Comparison of ENCODE assay signal across 8 cellular contexts in genomic region chr7:108569381-108570145, GRCh38. TPM values are rescaled to one million over a fixed set of nuclear protein-coding genes. Genes with fewer than 3 reads are reported as not detected.
A peak's percentile ranks its signal among the peaks of the same experiment; 100 is the strongest.
DNase-seq lines count a peak whose midpoint lies in the region; ATAC-seq and TF ChIP-seq lines count a peak whose summit lies in the region.

Gene DNAJB9 (plus strand): TSS chr7:108569874. CDS start chr7:108571727, 1,853 bp downstream.
A gene with protein sequence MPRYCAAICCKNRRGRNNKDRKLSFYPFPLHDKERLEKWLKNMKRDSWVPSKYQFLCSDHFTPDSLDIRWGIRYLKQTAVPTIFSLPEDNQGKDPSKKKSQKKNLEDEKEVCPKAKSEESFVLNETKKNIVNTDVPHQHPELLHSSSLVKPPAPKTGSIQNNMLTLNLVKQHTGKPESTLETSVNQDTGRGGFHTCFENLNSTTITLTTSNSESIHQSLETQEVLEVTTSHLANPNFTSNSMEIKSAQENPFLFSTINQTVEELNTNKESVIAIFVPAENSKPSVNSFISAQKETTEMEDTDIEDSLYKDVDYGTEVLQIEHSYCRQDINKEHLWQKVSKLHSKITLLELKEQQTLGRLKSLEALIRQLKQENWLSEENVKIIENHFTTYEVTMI (minus strand): TSS chr7:108569706. CDS start chr7:108569569, 137 bp downstream.

- peaks cover 31% of the 10 kb centered on the region for H3K36me3 Mint-ChIP-seq in activated T-helper 1 cell treated with anti-CD3 and anti-CD28 coated beads, Interleukin-12 subunit alpha, Interleukin-12 subunit beta, Interleukin-2, Interleukin-4 antibody, amounts not matched to agents 30 ng/mL and 10 ng/mL and 1 ng/mL, durations not matched to agents 14 hours and 24 hours and 36 hours (ENCODE audit: low read depth)

- no peaks in the 10 kb centered on the region for H4K20me1 ChIP-seq in Karpas-422 (ENCODE audit: insufficient read depth, low read depth, low read length)

- H3K9me3 Mint-ChIP-seq in activated T-helper 1 cell treated with anti-CD3 and anti-CD28 coated beads, Interleukin-12 subunit alpha, Interleukin-12 subunit beta, Interleukin-2, Interleukin-4 antibody, amounts not matched to agents 30 ng/mL and 10 ng/mL and 1 ng/mL, durations not matched to agents 14 hours and 24 hours and 36 hours: no peaks in the 10 kb centered on the region

- peak in 2 of 6 experiments; percentile 7 to 21 for TF ChIP-seq CTCF in esophagus squamous epithelium (IDR thresholded peaks at IDR 0.05)

- DNase-seq in DMS79 treated with DMSO at 0.1 percent for 48 hours (lab: John Stamatoyannopoulos, UW): peak; percentile 98
- peak; percentile 100 for DNase-seq in Karpas-422
- peak; percentile 100 for DNase-seq in RKO (ENCODE audit: low spot score)
- DNase-seq in activated T-helper 1 cell treated with anti-CD3 and anti-CD28 coated beads, Interleukin-12 subunit alpha, Interleukin-12 subunit beta, Interleukin-2, Interleukin-4 antibody, amounts not matched to agents 30 ng/mL and 10 ng/mL and 1 ng/mL, durations not matched to agents 14 hours and 24 hours and 36 hours (ENCODE audit: low spot score): peak; percentile 100
- peak; percentile 94 for DNase-seq in esophagus squamous epithelium (lab: John Stamatoyannopoulos, UW)
- DNase-seq in myocyte (ENCODE audit: low read depth): peak; percentile 100
- peak; percentile 99 for DNase-seq in stimulated activated CD8-positive, alpha-beta memory T cell treated with anti-CD3 and anti-CD28 coated beads, Interleukin-7, amount 100 ng/mL, for 48 hours (ENCODE audit: extremely low read depth in 1 of 2, low read depth in 1 of 2)

- H3K9me3 ChIP-seq in Karpas-422 (ENCODE audit: low read length): no peaks in the 10 kb centered on the region
- H3K9me3 ChIP-seq in esophagus squamous epithelium: no peaks in the 10 kb centered on the region

- H3K27ac ChIP-seq in Karpas-422 (ENCODE audit: low read length) (peak within 1 kb of the TSS; percentile 93), esophagus squamous epithelium (peak within 1 kb of the TSS; percentile 95 to 99 (median 96))

- peak within 1 kb of the TSS; percentile 95 for H3K4me3 Mint-ChIP-seq in activated T-helper 1 cell treated with anti-CD3 and anti-CD28 coated beads, Interleukin-12 subunit alpha, Interleukin-12 subunit beta, Interleukin-2, Interleukin-4 antibody, amounts not matched to agents 30 ng/mL and 10 ng/mL and 1 ng/mL, durations not matched to agents 14 hours and 24 hours and 36 hours

- H3K27ac Mint-ChIP-seq in activated T-helper 1 cell treated with anti-CD3 and anti-CD28 coated beads, Interleukin-12 subunit alpha, Interleukin-12 subunit beta, Interleukin-2, Interleukin-4 antibody, amounts not matched to agents 30 ng/mL and 10 ng/mL and 1 ng/mL, durations not matched to agents 14 hours and 24 hours and 36 hours: peak within 1 kb of the TSS; percentile 96

- H3K27me3 Mint-ChIP-seq in activated T-helper 1 cell treated with anti-CD3 and anti-CD28 coated beads, Interleukin-12 subunit alpha, Interleukin-12 subunit beta, Interleukin-2, Interleukin-4 antibody, amounts not matched to agents 30 ng/mL and 10 ng/mL and 1 ng/mL, durations not matched to agents 14 hours and 24 hours and 36 hours (ENCODE audit: insufficient read depth): no peaks in the 10 kb centered on the region

- H3K4me1 Mint-ChIP-seq in activated T-helper 1 cell treated with anti-CD3 and anti-CD28 coated beads, Interleukin-12 subunit alpha, Interleukin-12 subunit beta, Interleukin-2, Interleukin-4 antibody, amounts not matched to agents 30 ng/mL and 10 ng/mL and 1 ng/mL, durations not matched to agents 14 hours and 24 hours and 36 hours (ENCODE audit: low read depth): peaks cover 62% of the 10 kb centered on the region

- H3K27me3 ChIP-seq in Karpas-422 (ENCODE audit: low read length) (no peaks in the 10 kb centered on the region), esophagus squamous epithelium (no peaks in the 10 kb centered on the region)

- H3K4me3 ChIP-seq in Karpas-422 (ENCODE audit: low read length) (peak within 1 kb of the TSS; percentile 83), esophagus squamous epithelium (peak within 1 kb of the TSS; percentile 80 to 88 (median 80))

- peaks cover 45% of the 10 kb centered on the region for H3K36me3 ChIP-seq in Karpas-422 (ENCODE audit: insufficient read depth, low read length)
- H3K36me3 ChIP-seq in esophagus squamous epithelium: peaks cover 0 to 32% (median 0%) of the 10 kb centered on the region in 3 donors

- intact Hi-C loops in activated T-helper 1 cell treated with anti-CD3 and anti-CD28 coated beads, Interleukin-12 subunit alpha, Interleukin-12 subunit beta, Interleukin-2, Interleukin-4 antibody, amounts not matched to agents 30 ng/mL and 10 ng/mL and 1 ng/mL, durations not matched to agents 14 hours and 24 hours and 36 hours (cut with micrococcal nuclease): loop anchor here (1.0 to 10.0 kb wide), 7 partner anchors 43 to 1972 kb away; partner anchors contain the start of genes COG5, DUS4L, NRCAM and PNPLA8
- intact Hi-C loops in esophagus squamous epithelium (cut with DNase I): no loop called here

- no peaks in the 10 kb centered on the region for H3K9me2 ChIP-seq in Karpas-422 (replicated peaks; ENCODE audit: insufficient read depth, low read length)

- H3K4me1 ChIP-seq in Karpas-422 (ENCODE audit: low read length) (peaks cover 44% of the 10 kb centered on the region), esophagus squamous epithelium (peaks cover 0 to 38% (median 12%) of the 10 kb centered on the region in 3 donors)

- 0 to 1% methylated on average over 20 to 21 of the region's 65 CpGs for WGBS in esophagus squamous epithelium, 2 donors

- ATAC-seq in GM21825 (IDR thresholded peaks at IDR 0.05; ENCODE audit: unreplicated experiment): peak; percentile 95

- peak within 1 kb of the TSS; percentile 98 for H3K9ac ChIP-seq in Karpas-422 (ENCODE audit: low read length)

- H3K4me2 ChIP-seq in Karpas-422 (ENCODE audit: low read depth, low read length, poor library complexity, severe bottlenecking): peak within 1 kb of the TSS; percentile 90

- H3K79me2 ChIP-seq in Karpas-422 (ENCODE audit: low read length): peaks cover 90% of the 10 kb centered on the region

- TF ChIP-seq POLR2A in esophagus squamous epithelium (IDR thresholded peaks at IDR 0.05): peak in 3 of 4 donors; percentile 84 to 97 (median 94)

- peak within 1 kb of the TSS; percentile 38; the same call in 1 of the 2 replicates for H2AFZ ChIP-seq in Karpas-422 (ENCODE audit: low read length)

RNA-seq across cellular contexts. Expression of gene DNAJB9, which starts in this region (rescaled TPM):
- 18.4 and 35.6 TPM in 2 replicates for total RNA-seq in Karpas-422 (2014; rRNA removed; shearing (Covaris generic); ENCODE audit: low replicate concordance)
- 16.9 and 20.0 TPM in 2 replicates for total RNA-seq in activated T-helper 1 cell treated with anti-CD3 and anti-CD28 coated beads, Interleukin-12 subunit alpha, Interleukin-12 subunit beta, Interleukin-2, Interleukin-4 antibody, amounts not matched to agents 30 ng/mL and 10 ng/mL and 1 ng/mL, durations not matched to agents 14 hours and 24 hours and 36 hours
- total RNA-seq in esophagus squamous epithelium (10 to 100 TPM; 16.7 to 23.3 (median 17.5) TPM), myocyte (85.2 and 90.5 TPM in 2 replicates)
- polyA plus RNA-seq in myocyte (2012): 52.9 TPM

RNA-seq across cellular contexts. Expression of the second gene that starts in this region (rescaled TPM):
- 25.9 and 34.3 TPM in 2 replicates for total RNA-seq in Karpas-422 (2014; rRNA removed; shearing (Covaris generic); ENCODE audit: low replicate concordance)
- total RNA-seq in activated T-helper 1 cell treated with anti-CD3 and anti-CD28 coated beads, Interleukin-12 subunit alpha, Interleukin-12 subunit beta, Interleukin-2, Interleukin-4 antibody, amounts not matched to agents 30 ng/mL and 10 ng/mL and 1 ng/mL, durations not matched to agents 14 hours and 24 hours and 36 hours: 37.2 and 39.9 TPM in 2 replicates
- total RNA-seq in esophagus squamous epithelium (10 to 100 TPM in 3 of 4 donors, 1 to 10 TPM in 1; 7.7 to 19.7 (median 15.9) TPM), myocyte (49.5 and 59.0 TPM in 2 replicates)
- polyA plus RNA-seq in myocyte (2012): 13.4 TPM

Comparison
In these comparisons a context has a peak if more than half of its experiments do, and no peak if none do; other contexts are left out.
1. Peak in every context shown above with its lines: DNase-seq, ATAC-seq, H3K4me3 ChIP-seq and H3K27ac ChIP-seq.